Comparison of ENCODE assay signal across 8 cellular contexts in the genomic region with DNA sequence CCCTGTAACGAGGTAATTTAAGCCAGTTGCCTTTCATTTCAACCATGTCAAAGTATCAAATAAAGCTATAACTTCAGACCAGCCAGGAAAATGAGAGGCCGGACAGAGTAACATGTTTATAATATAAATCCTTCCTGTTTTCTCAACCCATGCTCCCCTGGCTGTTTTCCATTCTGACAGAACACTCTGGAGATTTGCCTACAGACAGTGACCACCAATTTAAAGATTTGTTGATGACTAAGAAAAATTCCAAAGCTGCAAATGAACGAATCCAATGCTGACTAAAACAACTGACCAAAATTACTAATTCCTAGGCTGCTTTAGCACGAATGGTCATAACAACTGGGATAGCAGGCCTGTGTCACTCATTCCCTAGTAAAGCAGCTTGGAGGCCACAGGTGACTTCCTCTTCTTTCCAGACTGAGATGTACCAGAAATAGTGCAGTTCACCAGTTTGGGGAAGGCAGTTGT.
DNase-seq lines count a peak whose midpoint lies in the region; ATAC-seq, FAIRE-seq and TF ChIP-seq lines count a peak whose summit lies in the region.

No MANE protein-coding gene starts in this region.

- H3K27ac ChIP-seq in astrocyte (ENCODE audit: low read depth, low read length), result peak overlapping the region; percentile 98
- H3K27ac ChIP-seq in suprapubic skin, result peak overlapping the region; percentile 79

- no peaks in the 10 kb centered on the region for H3K9me3 Mint-ChIP-seq in astrocyte (ENCODE audit: unreplicated experiment)

- TF ChIP-seq CTCF in astrocyte (IDR thresholded peaks at IDR 0.05; ENCODE audit: insufficient read depth, low read depth, low read length) (no peak), suprapubic skin (IDR thresholded peaks at IDR 0.05) (no peak)

- ATAC-seq in GM19351 (IDR thresholded peaks at IDR 0.05; ENCODE audit: unreplicated experiment), result no peak

- DNase-seq in HS-5 (ENCODE audit: low read depth), result peak; percentile 90
- DNase-seq in astrocyte (ENCODE audit: low read depth), result peak; percentile 97
- peak; percentile 73 for DNase-seq in islet precursor cell
- no peak for DNase-seq in suprapubic skin (ENCODE audit: low spot score in 2 of 2)
- DNase-seq in NCI-H2081 treated with DMSO at 0.1 percent for 48 hours (lab: John Stamatoyannopoulos, UW), result no peak
- no peak for DNase-seq in activated CD8-positive, alpha-beta memory T cell treated with anti-CD3 and anti-CD28 coated beads, Interleukin-2, amount 50 U/mL, for 48 hours
- no peak for DNase-seq in mesenteric fat pad (ENCODE audit: low spot score)

- FAIRE-seq in astrocyte (lab: Jason Lieb, UNC), result no peak

- peak overlapping the region; percentile 100 for H3K27ac Mint-ChIP-seq in astrocyte (ENCODE audit: unreplicated experiment)

- WGBS in suprapubic skin, result 17% methylated on average over 4 of the region's 4 CpGs

- peak overlapping the region; percentile 88 for H3K9ac ChIP-seq in astrocyte (ENCODE audit: low read length)

- H3K4me2 ChIP-seq in astrocyte (ENCODE audit: low read length), result peak overlapping the region; percentile 76

- no peak for TF ChIP-seq POLR2A in suprapubic skin (IDR thresholded peaks at IDR 0.05)

- H3K79me2 ChIP-seq in astrocyte (ENCODE audit: insufficient read depth, low read length), result no peaks in the 10 kb centered on the region

- peaks cover 62% of the 10 kb centered on the region for H3K4me1 Mint-ChIP-seq in astrocyte (ENCODE audit: low read depth, unreplicated experiment)

- H3K4me3 ChIP-seq in astrocyte (ENCODE audit: insufficient read depth, low read depth, low read length) (peak overlapping the region; percentile 12), suprapubic skin (no peak overlapping the region)

- H3K4me1 ChIP-seq in astrocyte (ENCODE audit: insufficient read depth, low read length) (peaks cover 63% of the 10 kb centered on the region), suprapubic skin (peaks cover 85% of the 10 kb centered on the region)

- H3K27me3 Mint-ChIP-seq in astrocyte (ENCODE audit: low read depth, unreplicated experiment), result no peaks in the 10 kb centered on the region

- no peak overlapping the region for H2AFZ ChIP-seq in astrocyte (ENCODE audit: low read depth, low read length)

- H3K36me3 Mint-ChIP-seq in astrocyte (ENCODE audit: low read depth, unreplicated experiment), result no peaks in the 10 kb centered on the region

- H3K4me3 Mint-ChIP-seq in astrocyte (ENCODE audit: unreplicated experiment), result peak overlapping the region; percentile 34

- H3K36me3 ChIP-seq in astrocyte (ENCODE audit: insufficient read depth, low read length), result no peaks in the 10 kb centered on the region
- no peaks in the 10 kb centered on the region for H3K36me3 ChIP-seq in suprapubic skin

- H3K9me3 ChIP-seq in astrocyte (ENCODE audit: insufficient read depth, low read depth, low read length), result no peaks in the 10 kb centered on the region
- no peaks in the 10 kb centered on the region for H3K9me3 ChIP-seq in suprapubic skin

- TF ChIP-seq EP300 in suprapubic skin (IDR thresholded peaks at IDR 0.05), result no peak

- no peaks in the 10 kb centered on the region for H3K27me3 ChIP-seq in astrocyte (ENCODE audit: insufficient read depth, low read length)
- H3K27me3 ChIP-seq in suprapubic skin, result no peaks in the 10 kb centered on the region

- H4K20me1 ChIP-seq in astrocyte (ENCODE audit: insufficient read depth, low read length), result no peaks in the 10 kb centered on the region

Comparison
In these comparisons a context has a peak if more than half of its experiments do, and no peak if none do; other contexts are left out.
1. DNase-seq: peak in HS-5 (single experiment), astrocyte (single experiment) and islet precursor cell (single experiment); none in suprapubic skin (0 of 2), NCI-H2081 treated with DMSO at 0.1 percent for 48 hours (single experiment), activated CD8-positive, alpha-beta memory T cell treated with anti-CD3 and anti-CD28 coated beads, Interleukin-2, amount 50 U/mL, for 48 hours (single experiment) and mesenteric fat pad (single experiment).